8 cellular contexts compared by ENCODE assay signal in the genomic region with DNA sequence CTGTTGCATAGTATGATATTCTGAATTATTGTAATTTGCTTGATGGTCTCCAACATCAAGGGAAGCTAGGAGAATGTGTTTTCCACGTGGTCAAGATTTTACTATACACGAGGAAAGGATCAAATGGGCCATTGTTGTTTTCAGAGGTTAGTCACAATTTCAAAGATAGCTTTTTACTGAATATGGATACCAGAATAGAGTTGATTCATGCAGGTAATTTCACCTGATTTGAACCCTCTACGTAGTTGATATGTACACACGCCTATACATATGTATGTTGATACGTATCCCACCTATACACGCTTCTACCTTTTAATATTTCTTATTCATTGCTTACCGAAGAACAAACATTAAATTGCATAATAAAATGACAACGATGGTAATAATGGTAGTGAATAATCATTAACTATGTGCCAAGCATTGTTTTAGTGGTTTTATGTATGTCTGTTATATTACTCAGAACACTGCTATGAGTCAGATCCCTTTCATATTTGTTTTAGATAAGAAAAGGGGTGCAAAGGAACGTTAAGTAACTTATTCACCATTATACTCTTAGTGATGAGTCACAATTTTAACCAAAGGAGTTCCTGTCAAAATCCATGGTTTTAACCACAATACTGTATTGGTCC.
DNase-seq lines count a peak whose midpoint lies in the region; ATAC-seq, FAIRE-seq and TF ChIP-seq lines count a peak whose summit lies in the region.
"Not testable (repeated sequence)": the region's sequence is repeated elsewhere in the genome, so short reads cannot be mapped to it uniquely, and the experiment has no call there.

No MANE protein-coding gene starts in this region.

- H3K4me2 ChIP-seq in HepG2 (ENCODE audit: low read depth, low read length) = not testable (repeated sequence)

- H3K27me3 Mint-ChIP-seq in MCF 10A (ENCODE audit: insufficient read depth, unreplicated experiment) = not testable (repeated sequence)

- in situ Hi-C loops in HepG2 (cut with HindIII; ENCODE audit: extremely low pct_ligation_motif_present, low pct_unique_long_range_greater_than_20kb) = not testable (repeated sequence)

- FAIRE-seq in HepG2 (lab: Jason Lieb, UNC) = not testable (repeated sequence)

- not testable (repeated sequence) for H3K36me3 Mint-ChIP-seq in MCF 10A (ENCODE audit: insufficient read depth, unreplicated experiment)

- TF ChIP-seq RAD21 in HepG2 (CRISPR knock-in tag; IDR thresholded peaks at IDR 0.05) = not testable (repeated sequence)

- intact Hi-C loops in MCF 10A (cut with micrococcal nuclease); HepG2 (cut with micrococcal nuclease; ENCODE audit: unreplicated experiment); upper lobe of right lung (cut with DNase I): not testable (repeated sequence)

- ATAC-seq in GM18861 (IDR thresholded peaks at IDR 0.05; ENCODE audit: unreplicated experiment) (peak; percentile 83), HG03175 (IDR thresholded peaks at IDR 0.05; ENCODE audit: unreplicated experiment) (peak; percentile 54), HepG2 (peak; percentile 89), upper lobe of right lung (peak; percentile 69)
- peak; percentile 61 to 65 for ATAC-seq in activated CD4-positive, CD25-positive, alpha-beta regulatory T cell treated with anti-CD3 and anti-CD28 coated beads, Interleukin-2, amount 50 U/mL, for 24 hours

- not testable (repeated sequence) for H3K79me2 ChIP-seq in HepG2 (ENCODE audit: insufficient read depth, low read length)

- TF ChIP-seq EP300 in HepG2 (IDR thresholded peaks at IDR 0.05; ENCODE audit: low read depth in 2 of 2, low read length in 2 of 2); HepG2 (CRISPR knock-in tag; IDR thresholded peaks at IDR 0.05; ENCODE audit: borderline replicate concordance): not testable (repeated sequence)

- not testable (repeated sequence) for H3K4me3 Mint-ChIP-seq in MCF 10A (ENCODE audit: unreplicated experiment)

- not testable (repeated sequence) for TF ChIP-seq POLR2A in HepG2 (IDR thresholded peaks at IDR 0.05; ENCODE audit: insufficient read depth in 1 of 2, low read depth in 2 of 2, low read length in 2 of 2)

- TF ChIP-seq CTCF in MCF 10A (IDR thresholded peaks at IDR 0.05; ENCODE audit: unreplicated experiment); fibroblast of pulmonary artery (IDR thresholded peaks at IDR 0.05; ENCODE audit: low read length, missing control alignments); HepG2 (CRISPR knock-in tag; IDR thresholded peaks at IDR 0.05); upper lobe of right lung (IDR thresholded peaks at IDR 0.05): not testable (repeated sequence)

- BruUV-seq in MCF 10A (replicated peaks; lab: Mats Ljungman, UMichigan); HepG2 (replicated peaks; lab: Mats Ljungman, UMichigan): not testable (repeated sequence)

- WGBS in HepG2 (ENCODE audit: low lambda C conversion rate) = 19% methylated on average over 7 of the region's 9 CpGs

- CTCF ChIA-PET in MCF 10A (lab: Yijun Ruan, JAX); HepG2 (lab: Yijun Ruan, JAX; ENCODE audit: low intra/inter-chr PET ratio, low total read pairs): not testable (repeated sequence)

- DNase-seq in LHCN-M2 (ENCODE audit: low read depth) (peak; percentile 37), MCF 10A (ENCODE audit: unreplicated experiment) (peak; percentile 85), fibroblast of pulmonary artery (ENCODE audit: low read depth) (peak; percentile 82), HepG2 (ENCODE audit: low spot score) (peak; percentile 75)
- DNase-seq in upper lobe of right lung = not testable (repeated sequence)

- H4K20me1 ChIP-seq in HepG2 (ENCODE audit: insufficient read depth, low read length) = not testable (repeated sequence)

- not testable (repeated sequence) for H2AFZ ChIP-seq in HepG2 (ENCODE audit: low read length)

- not testable (repeated sequence) for H3K4me1 Mint-ChIP-seq in MCF 10A (ENCODE audit: insufficient read depth, unreplicated experiment)

- not testable (repeated sequence) for H3K27me3 ChIP-seq in HepG2 (ENCODE audit: control insufficient read depth in 1 of 2, insufficient read depth in 2 of 2, low read length in 2 of 2); upper lobe of right lung

- H3K36me3 ChIP-seq in HepG2 (replicated peaks in 1 of 2; ENCODE audit: control insufficient read depth in 1 of 2, insufficient read depth in 2 of 2, low read length in 2 of 2); upper lobe of right lung: not testable (repeated sequence)

- POLR2A ChIA-PET in MCF 10A (lab: Yijun Ruan, JAX); HepG2 (lab: Yijun Ruan, JAX): not testable (repeated sequence)

- H3K9me3 ChIP-seq in HepG2 (ENCODE audit: low read length); upper lobe of right lung: not testable (repeated sequence)

- not testable (repeated sequence) for H3K9me3 Mint-ChIP-seq in MCF 10A (ENCODE audit: unreplicated experiment)

- not testable (repeated sequence) for H3K4me3 ChIP-seq in fibroblast of pulmonary artery (replicated peaks; ENCODE audit: low read depth, low read length); HepG2 (replicated peaks in 1 of 3; ENCODE audit: insufficient read depth in 1 of 3, low read depth in 2 of 3, low read length in 3 of 3); upper lobe of right lung

- H3K9ac ChIP-seq in HepG2 (ENCODE audit: insufficient read depth, low read depth, low read length) = not testable (repeated sequence)

- H3K27ac Mint-ChIP-seq in MCF 10A (ENCODE audit: low read depth, unreplicated experiment) = not testable (repeated sequence)

- H3K27ac ChIP-seq in HepG2 (ENCODE audit: extremely low read length, insufficient read depth, low read length); upper lobe of right lung: not testable (repeated sequence)

- H3K4me1 ChIP-seq in HepG2 (ENCODE audit: insufficient read depth, low read length); upper lobe of right lung: not testable (repeated sequence)

TF ChIP-seq in HepG2, 621 proteins besides CTCF, POLR2A, EP300 and RAD21 (continues in another document):
- TF ChIP-seq SOX6, SOX13, FOXP1 (IDR thresholded peaks at IDR 0.05): not testable (repeated sequence)
- TF ChIP-seq SOX6 (CRISPR knock-in tag; IDR thresholded peaks at IDR 0.05) = peak; percentile 21; the same call in 1 of the 2 replicates
- peak in 1 of 2 experiments; percentile 71; a peak in 2 of 4 replicates for TF ChIP-seq SOX13 (CRISPR knock-in tag; conservative IDR thresholded peaks at IDR 0.05 in 1 of 2, IDR thresholded peaks at IDR 0.05 in 1 of 2)
- peak; percentile 43; the same call in 1 of the 2 replicates for TF ChIP-seq JUNB (CRISPR knock-in tag; IDR thresholded peaks at IDR 0.05; ENCODE audit: borderline replicate concordance)
- TF ChIP-seq HMG20A (CRISPR knock-in tag; IDR thresholded peaks at IDR 0.05; ENCODE audit: borderline replicate concordance) = peak; percentile 38; the same call in 1 of the 2 replicates
- TF ChIP-seq FOXP1 (CRISPR knock-in tag; IDR thresholded peaks at IDR 0.05) = 0 out of 2 replicates have a peak, but pooled peaks have one; percentile 16
- TF ChIP-seq, protein P1, sequence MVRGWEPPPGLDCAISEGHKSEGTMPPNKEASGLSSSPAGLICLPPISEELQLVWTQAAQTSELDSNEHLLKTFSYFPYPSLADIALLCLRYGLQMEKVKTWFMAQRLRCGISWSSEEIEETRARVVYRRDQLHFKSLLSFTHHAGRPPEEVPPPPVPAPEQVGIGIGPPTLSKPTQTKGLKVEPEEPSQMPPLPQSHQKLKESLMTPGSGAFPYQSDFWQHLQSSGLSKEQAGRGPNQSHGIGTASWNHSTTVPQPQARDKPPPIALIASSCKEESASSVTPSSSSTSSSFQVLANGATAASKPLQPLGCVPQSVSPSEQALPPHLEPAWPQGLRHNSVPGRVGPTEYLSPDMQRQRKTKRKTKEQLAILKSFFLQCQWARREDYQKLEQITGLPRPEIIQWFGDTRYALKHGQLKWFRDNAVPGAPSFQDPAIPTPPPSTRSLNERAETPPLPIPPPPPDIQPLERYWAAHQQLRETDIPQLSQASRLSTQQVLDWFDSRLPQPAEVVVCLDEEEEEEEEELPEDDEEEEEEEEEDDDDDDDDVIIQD (CRISPR knock-in tag; IDR thresholded peaks at IDR 0.05; ENCODE audit: low read depth) = peak; percentile 36; the same call in 1 of the 2 replicates
